Comparison of ENCODE assay signal across 22 cellular contexts in the genomic region with DNA sequence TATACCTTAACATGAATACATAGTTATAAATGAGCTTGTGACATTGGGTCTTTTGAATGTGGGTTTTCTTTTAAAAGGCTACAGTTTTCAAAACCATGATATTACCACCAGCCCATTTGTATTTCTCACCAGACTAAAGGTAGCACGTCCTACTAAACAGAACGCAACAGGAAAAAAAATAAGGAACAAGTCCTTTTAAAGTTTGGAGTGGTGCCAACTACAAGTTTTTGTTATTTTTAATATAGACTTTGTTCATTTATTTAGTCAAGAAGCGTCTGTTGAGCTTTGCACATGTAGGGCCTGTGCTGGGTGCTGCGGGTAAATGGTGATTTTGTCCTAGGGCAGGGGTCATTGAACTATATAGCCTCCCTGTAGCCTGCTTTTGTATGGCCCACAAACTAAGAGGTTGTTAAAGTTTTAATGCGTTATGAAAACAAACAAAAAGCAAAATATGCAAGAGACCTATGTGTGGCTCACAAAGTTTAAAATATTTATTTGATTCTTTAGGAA.
"Had no signal": no experiment of that assay in that cellular context is flagged by ENCODE, and none has a peak within 500 bp of the region (broad histone marks: within the 10 kb centered on the region; RNA-seq: fewer than 3 reads in every experiment).

No MANE protein-coding gene starts in this region.

- H3K4me3 Mint-ChIP-seq: activated CD8-positive, alpha-beta T cell treated with anti-CD3 and anti-CD28 coated beads for 36 hours; activated naive CD4-positive, alpha-beta T cell treated with anti-CD3 and anti-CD28 coated beads, Interleukin-2, amount 10 ng/mL, durations not matched to agents 7 days and 5 days; activated naive CD8-positive, alpha-beta T cell treated with anti-CD3 and anti-CD28 coated beads for 36 hours; activated T-cell treated with anti-CD3 and anti-CD28 coated beads, Interleukin-2, amount 50 U/mL, for 72 hours; brain; T-helper 1 cell treated with Interleukin-12 subunit alpha and Interleukin-12 subunit beta and Interleukin-4 antibody, amounts not matched to agents 30 μg/mL and 1 μg/mL, for 36 hours had no signal

- DNase-seq: activated CD4-positive, alpha-beta T cell treated with anti-CD3 and anti-CD28 coated beads for 4 hours; activated CD8-positive, alpha-beta memory T cell treated with anti-CD3 and anti-CD28 coated beads, Interleukin-2, amount 50 U/mL, for 4 hours; activated CD8-positive, alpha-beta T cell treated with anti-CD3 and anti-CD28 coated beads for 36 hours; activated gamma-delta T cell treated with Interleukin-2 at 50 U/mL for 16 hours; activated naive CD4-positive, alpha-beta T cell treated with anti-CD3 and anti-CD28 coated beads, Interleukin-2, amount 10 ng/mL, durations not matched to agents 7 days and 5 days; activated naive CD8-positive, alpha-beta T cell treated with anti-CD3 and anti-CD28 coated beads for 36 hours; activated T-cell treated with anti-CD3 and anti-CD28 coated beads, Interleukin-2, amount 50 U/mL, for 72 hours; adrenal gland; aorta; MG63; NCI-H1105 treated with DMSO at 0.1 percent for 48 hours; NCI-H1436 treated with DMSO at 0.1 percent for 48 hours; NCI-H187; NCI-H2081; NCI-H510A treated with DMSO at 0.1 percent for 48 hours; NK-92 treated with Interleukin-12 subunit alpha and Interleukin-12 subunit beta, amount 100 ng/mL, for 24 hours; OCI-M1; SHP77 had no signal

- H3K36me3 Mint-ChIP-seq: activated naive CD4-positive, alpha-beta T cell treated with anti-CD3 and anti-CD28 coated beads, Interleukin-2, amount 10 ng/mL, durations not matched to agents 7 days and 5 days had no signal

- H3K9me3 Mint-ChIP-seq: activated CD8-positive, alpha-beta T cell treated with anti-CD3 and anti-CD28 coated beads for 36 hours; activated naive CD4-positive, alpha-beta T cell treated with anti-CD3 and anti-CD28 coated beads, Interleukin-2, amount 10 ng/mL, durations not matched to agents 7 days and 5 days; activated naive CD8-positive, alpha-beta T cell treated with anti-CD3 and anti-CD28 coated beads for 36 hours; activated T-cell treated with anti-CD3 and anti-CD28 coated beads, Interleukin-2, amount 50 U/mL, for 72 hours; activated T-helper 2 cell treated with anti-CD3 and anti-CD28 coated beads, Interferon-gamma antibody, Interleukin-2, Interleukin-4, amounts not matched to agents 10 μg/mL and 5 μg/mL and 100 μg/mL, durations not matched to agents 14 hours and 24 hours and 36 hours; T-helper 1 cell treated with Interleukin-12 subunit alpha and Interleukin-12 subunit beta and Interleukin-4 antibody, amounts not matched to agents 30 μg/mL and 1 μg/mL, for 36 hours had no signal

- H3K27me3 Mint-ChIP-seq: activated CD8-positive, alpha-beta T cell treated with anti-CD3 and anti-CD28 coated beads for 36 hours; activated naive CD4-positive, alpha-beta T cell treated with anti-CD3 and anti-CD28 coated beads, Interleukin-2, amount 10 ng/mL, durations not matched to agents 7 days and 5 days; activated naive CD8-positive, alpha-beta T cell treated with anti-CD3 and anti-CD28 coated beads for 36 hours had no signal

- H3K27ac Mint-ChIP-seq: activated CD8-positive, alpha-beta T cell treated with anti-CD3 and anti-CD28 coated beads for 36 hours; activated naive CD4-positive, alpha-beta T cell treated with anti-CD3 and anti-CD28 coated beads, Interleukin-2, amount 10 ng/mL, durations not matched to agents 7 days and 5 days; activated naive CD8-positive, alpha-beta T cell treated with anti-CD3 and anti-CD28 coated beads for 36 hours; activated T-cell treated with anti-CD3 and anti-CD28 coated beads, Interleukin-2, amount 50 U/mL, for 72 hours; activated T-helper 2 cell treated with anti-CD3 and anti-CD28 coated beads, Interferon-gamma antibody, Interleukin-2, Interleukin-4, amounts not matched to agents 10 μg/mL and 5 μg/mL and 100 μg/mL, durations not matched to agents 14 hours and 24 hours and 36 hours; brain; T-helper 1 cell treated with Interleukin-12 subunit alpha and Interleukin-12 subunit beta and Interleukin-4 antibody, amounts not matched to agents 30 μg/mL and 1 μg/mL, for 36 hours had no signal

- H3K27ac ChIP-seq: adrenal gland, KMS-11 had no signal

- H3K27me3 ChIP-seq: adrenal gland, MG63 had no signal

- H3K4me3 ChIP-seq: adrenal gland, MG63 had no signal

- H3K9me3 ChIP-seq: adrenal gland, MG63 had no signal
